23 cellular contexts compared by ENCODE assay signal in the genomic region with DNA sequence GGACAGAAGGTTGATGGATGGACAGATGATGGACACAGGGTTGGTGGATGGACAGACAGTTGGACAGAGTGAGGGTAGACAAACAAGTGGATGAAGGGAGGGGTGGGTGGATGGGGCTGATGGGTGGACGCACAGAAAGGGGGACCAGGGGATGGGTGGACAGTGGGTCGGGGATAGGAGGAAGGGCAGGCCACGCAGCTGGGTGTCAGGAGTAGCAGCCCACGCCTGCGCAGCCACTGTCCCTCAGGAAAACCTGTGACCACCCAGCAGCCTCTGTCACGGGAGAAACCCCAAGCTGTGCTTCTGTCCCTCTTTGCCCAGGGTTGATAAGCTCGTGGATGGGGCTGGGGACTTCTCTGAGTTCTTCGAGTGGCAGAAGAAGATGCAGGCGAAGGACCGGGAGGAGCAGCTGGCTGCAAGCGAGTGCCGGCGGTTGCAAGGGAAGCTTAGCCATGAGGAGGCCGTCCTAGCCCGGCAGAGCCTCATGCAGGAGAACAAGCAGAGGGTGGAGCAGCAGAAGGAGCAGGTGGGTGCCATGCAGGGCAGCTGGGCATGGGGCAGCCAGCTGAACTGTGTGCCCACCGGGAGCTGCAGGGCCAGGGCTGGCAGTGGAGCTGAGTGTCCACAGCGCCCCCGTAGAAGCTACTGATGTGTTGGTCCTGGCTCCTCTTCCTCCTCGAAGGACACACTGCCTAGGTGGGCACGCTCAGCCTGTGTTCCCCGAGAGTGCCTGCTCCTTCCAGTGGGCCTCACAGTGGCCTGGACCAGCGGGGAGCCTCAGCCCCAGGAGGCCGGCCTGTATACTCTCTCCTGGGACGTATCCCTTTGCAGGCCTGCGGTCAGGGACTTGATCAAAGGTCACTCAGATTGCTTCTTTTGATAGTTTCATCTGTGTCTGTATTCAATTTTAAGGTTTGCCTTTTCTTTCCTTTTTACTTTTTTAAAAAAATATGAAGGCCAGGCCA. TPM values are rescaled to one million over a fixed set of nuclear protein-coding genes. Genes with fewer than 3 reads are reported as not detected.
"Had no signal": no experiment of that assay in that cellular context is flagged by ENCODE, and none has a peak within 500 bp of the region (broad histone marks: within the 10 kb centered on the region; RNA-seq: fewer than 3 reads in every experiment).

No MANE protein-coding gene starts in this region.

- H3K4me1 ChIP-seq: lower lobe of right lung, psoas muscle, right lobe of liver had no signal

- H3K4me1 Mint-ChIP-seq: activated naive CD4-positive, alpha-beta T cell treated with anti-CD3 and anti-CD28 coated beads, Interleukin-2, amount 10 ng/mL, durations not matched to agents 7 days and 5 days; activated naive CD8-positive, alpha-beta T cell treated with anti-CD3 and anti-CD28 coated beads, Interleukin-2, amount 50 U/mL, for 24 hours; stimulated activated memory B cell treated with anti-CD40 and anti-IgM and Interleukin-4, amounts not matched to agents 10 μg/mL and 1 μg/mL and 100 μg/mL, for 72 hours had no signal

- H3K36me3 Mint-ChIP-seq: activated naive CD4-positive, alpha-beta T cell treated with anti-CD3 and anti-CD28 coated beads, Interleukin-2, amount 10 ng/mL, durations not matched to agents 7 days and 5 days; stimulated activated memory B cell treated with anti-CD40 and anti-IgM and Interleukin-4, amounts not matched to agents 10 μg/mL and 1 μg/mL and 100 μg/mL, for 72 hours had no signal

- H3K4me3 ChIP-seq: lower lobe of right lung, psoas muscle, right lobe of liver had no signal

- H3K27me3 ChIP-seq: brain microvascular endothelial cell, right lobe of liver had no signal

- H3K27me3 Mint-ChIP-seq: activated naive CD8-positive, alpha-beta T cell treated with anti-CD3 and anti-CD28 coated beads, Interleukin-2, amount 50 U/mL, for 24 hours; stimulated activated memory B cell treated with anti-CD40 and anti-IgM and Interleukin-4, amounts not matched to agents 10 μg/mL and 1 μg/mL and 100 μg/mL, for 72 hours had no signal

- H3K9me3 Mint-ChIP-seq: activated naive CD4-positive, alpha-beta T cell treated with anti-CD3 and anti-CD28 coated beads, Interleukin-2, amount 10 ng/mL, durations not matched to agents 7 days and 5 days; activated naive CD8-positive, alpha-beta T cell treated with anti-CD3 and anti-CD28 coated beads, Interleukin-2, amount 50 U/mL, for 24 hours; stimulated activated memory B cell treated with anti-CD40 and anti-IgM and Interleukin-4, amounts not matched to agents 10 μg/mL and 1 μg/mL and 100 μg/mL, for 72 hours had no signal

- H3K9me3 ChIP-seq: lower lobe of right lung, psoas muscle, right lobe of liver had no signal

- H3K27ac Mint-ChIP-seq: activated naive CD4-positive, alpha-beta T cell treated with anti-CD3 and anti-CD28 coated beads, Interleukin-2, amount 10 ng/mL, durations not matched to agents 7 days and 5 days; activated naive CD8-positive, alpha-beta T cell treated with anti-CD3 and anti-CD28 coated beads, Interleukin-2, amount 50 U/mL, for 24 hours; stimulated activated memory B cell treated with anti-CD40 and anti-IgM and Interleukin-4, amounts not matched to agents 10 μg/mL and 1 μg/mL and 100 μg/mL, for 72 hours had no signal

- ATAC-seq: left colon; lower lobe of right lung; psoas muscle; stimulated activated memory B cell treated with anti-CD40 and anti-IgM and Interleukin-4, amounts not matched to agents 10 μg/mL and 1 μg/mL and 100 μg/mL, for 72 hours had no signal

- H3K27ac ChIP-seq: brain microvascular endothelial cell, lower lobe of right lung, psoas muscle, right lobe of liver, VCaP had no signal

- DNase-seq: activated CD4-positive, CD25-positive, alpha-beta regulatory T cell treated with anti-CD3 and anti-CD28 coated beads, Interleukin-2, amount 50 U/mL, for 72 hours; activated CD8-positive, alpha-beta memory T cell treated with anti-CD3 and anti-CD28 coated beads for 24 hours; activated CD8-positive, alpha-beta memory T cell treated with anti-CD3 and anti-CD28 coated beads, Interleukin-2, amount 50 U/mL, for 48 hours; activated effector memory CD4-positive, alpha-beta T cell treated with Interleukin-2 at 50 U/mL for 16 hours; activated naive CD4-positive, alpha-beta T cell treated with anti-CD3 and anti-CD28 coated beads, Interleukin-2, amount 10 ng/mL, durations not matched to agents 7 days and 5 days; activated naive CD8-positive, alpha-beta T cell treated with anti-CD3 and anti-CD28 coated beads, Interleukin-2, amount 50 U/mL, for 24 hours; activated T-cell treated with anti-CD3 and anti-CD28 coated beads, Interleukin-2, amount 50 U/mL, for 48 hours; anterior cingulate cortex; brain microvascular endothelial cell; central memory CD4-positive, alpha-beta T cell; cortex of kidney; left colon; lower lobe of right lung; stimulated activated CD4-positive, alpha-beta T cell treated with anti-CD3 and anti-CD28 coated beads, Interleukin-4, amount 100 ng/mL, for 24 hours; SW 1271; T-helper 2 cell had no signal

- H3K4me3 Mint-ChIP-seq: activated naive CD4-positive, alpha-beta T cell treated with anti-CD3 and anti-CD28 coated beads, Interleukin-2, amount 10 ng/mL, durations not matched to agents 7 days and 5 days; activated naive CD8-positive, alpha-beta T cell treated with anti-CD3 and anti-CD28 coated beads, Interleukin-2, amount 50 U/mL, for 24 hours; stimulated activated memory B cell treated with anti-CD40 and anti-IgM and Interleukin-4, amounts not matched to agents 10 μg/mL and 1 μg/mL and 100 μg/mL, for 72 hours had no signal

- H3K36me3 ChIP-seq: brain microvascular endothelial cell, lower lobe of right lung, right lobe of liver had no signal

RNA-seq across cellular contexts. Expression of gene CFAP99, which starts 33.3 kb away (rescaled TPM):
- total RNA-seq: mesenteric fat pad, psoas muscle, urinary bladder had no signal
- polyA plus RNA-seq: neural cell had no signal
